17 cellular contexts compared by ENCODE assay signal in genomic region chr4:126939401-126939800, GRCh38.
DNase-seq lines count a peak whose midpoint lies in the region; TF ChIP-seq lines count a peak whose summit lies in the region.
"Had no signal": no experiment of that assay in that cellular context is flagged by ENCODE, and none has a peak within 500 bp of the region (broad histone marks: within the 10 kb centered on the region; RNA-seq: fewer than 3 reads in every experiment).

No MANE protein-coding gene starts in this region.

- no peaks in the 10 kb centered on the region for H3K27me3 ChIP-seq in SK-N-SH (ENCODE audit: insufficient read depth)
- H3K27me3 ChIP-seq in CD8-positive, alpha-beta memory T cell (ENCODE audit: insufficient read depth, low read length, poor library complexity, severe bottlenecking), result no peaks in the 10 kb centered on the region
- H3K27me3 ChIP-seq in testis, result no peaks in the 10 kb centered on the region

- H3K4me3 ChIP-seq in SK-N-SH (ENCODE audit: low read depth in 2 of 2, low read length in 1 of 2) (no peak overlapping the region), fibroblast of pulmonary artery (replicated peaks; ENCODE audit: low read depth, low read length) (no peak overlapping the region), testis (no peak overlapping the region)
- H3K4me3 ChIP-seq in CD8-positive, alpha-beta memory T cell (ENCODE audit: low read length), result no peak overlapping the region

- no peaks in the 10 kb centered on the region for H3K27me3 Mint-ChIP-seq in CD8-positive, alpha-beta memory T cell
- H3K27me3 Mint-ChIP-seq: activated naive CD8-positive, alpha-beta T cell treated with anti-CD3 and anti-CD28 coated beads, Interleukin-2, amount 50 U/mL, for 24 hours; naive B cell had no signal

- CTCF ChIA-PET in SK-N-SH (lab: Yijun Ruan, JAX), result no interaction called here
- CTCF ChIA-PET in CD8-positive, alpha-beta memory T cell (lab: Charles Lee), result no interaction called here

- H3K4me2 ChIP-seq in SK-N-SH, result peak overlapping the region; percentile 14; the same call in 1 of the 2 replicates

- H3K9me3 Mint-ChIP-seq in CD8-positive, alpha-beta memory T cell, result peaks cover 3 to 12% (median 8%) of the 10 kb centered on the region in 5 donors
- H3K9me3 Mint-ChIP-seq: activated naive CD8-positive, alpha-beta T cell treated with anti-CD3 and anti-CD28 coated beads, Interleukin-2, amount 50 U/mL, for 24 hours had no signal

- H3K4me3 Mint-ChIP-seq in CD8-positive, alpha-beta memory T cell, result no peak overlapping the region
- H3K4me3 Mint-ChIP-seq: activated naive CD8-positive, alpha-beta T cell treated with anti-CD3 and anti-CD28 coated beads, Interleukin-2, amount 50 U/mL, for 24 hours; CD8-positive, alpha-beta T cell; naive B cell; stimulated activated effector memory CD8-positive, alpha-beta T cell treated with anti-CD3 and anti-CD28 coated beads, Interleukin-12 subunit alpha, Interleukin-12 subunit beta, amount 100 ng/mL, for 72 hours had no signal

- H3K27ac Mint-ChIP-seq in CD8-positive, alpha-beta memory T cell, result no peak overlapping the region
- H3K27ac Mint-ChIP-seq: activated naive CD8-positive, alpha-beta T cell treated with anti-CD3 and anti-CD28 coated beads, Interleukin-2, amount 50 U/mL, for 24 hours; CD8-positive, alpha-beta T cell; naive B cell; stimulated activated effector memory CD8-positive, alpha-beta T cell treated with anti-CD3 and anti-CD28 coated beads, Interleukin-12 subunit alpha, Interleukin-12 subunit beta, amount 100 ng/mL, for 72 hours had no signal

- no peaks in the 10 kb centered on the region for H3K4me1 Mint-ChIP-seq in CD8-positive, alpha-beta memory T cell
- H3K4me1 Mint-ChIP-seq: activated naive CD8-positive, alpha-beta T cell treated with anti-CD3 and anti-CD28 coated beads, Interleukin-2, amount 50 U/mL, for 24 hours; naive B cell; stimulated activated effector memory CD8-positive, alpha-beta T cell treated with anti-CD3 and anti-CD28 coated beads, Interleukin-12 subunit alpha, Interleukin-12 subunit beta, amount 100 ng/mL, for 72 hours had no signal

- 32% methylated on average over 2 of the region's 2 CpGs for WGBS in SK-N-SH (ENCODE audit: low lambda C conversion rate)
- 81 to 82% methylated on average over 2 of the region's 2 CpGs for WGBS in testis, 2 donors

- peak overlapping the region; percentile 37; the same call in 1 of the 2 replicates for H3K9ac ChIP-seq in SK-N-SH

- no peaks in the 10 kb centered on the region for H3K9me2 ChIP-seq in SK-N-SH

- TF ChIP-seq EP300 in SK-N-SH (IDR thresholded peaks at IDR 0.05; ENCODE audit: borderline replicate concordance in 1 of 2, low read depth in 1 of 2, low read length in 1 of 2), result 0 out of 4 replicates have a peak, but pooled peaks of 1 of the 2 experiments have one; percentile 17

- H3K27ac ChIP-seq in SK-N-SH (ENCODE audit: low read depth in 2 of 2, low read length in 1 of 2), result peak overlapping the region; percentile 53 to 83
- no peak overlapping the region for H3K27ac ChIP-seq in CD8-positive, alpha-beta memory T cell (ENCODE audit: low read depth, low read length)
- H3K27ac ChIP-seq in testis, result no peak overlapping the region

- H4K20me1 ChIP-seq in SK-N-SH (ENCODE audit: insufficient read depth), result no peaks in the 10 kb centered on the region

- H3K79me2 ChIP-seq in SK-N-SH (ENCODE audit: insufficient read depth), result no peaks in the 10 kb centered on the region

- H3K4me1 ChIP-seq in SK-N-SH (ENCODE audit: control insufficient read depth in 1 of 2, insufficient read depth in 2 of 2, low read depth in 1 of 2, low read length in 1 of 2), result peaks cover 0 to 10% of the 10 kb centered on the region in 2 experiments; a peak in 2 of 4 replicates
- no peaks in the 10 kb centered on the region for H3K4me1 ChIP-seq in CD8-positive, alpha-beta memory T cell (ENCODE audit: insufficient read depth, low read length)
- H3K4me1 ChIP-seq in testis, result no peaks in the 10 kb centered on the region

- H3K9me3 ChIP-seq in SK-N-SH, result no peaks in the 10 kb centered on the region
- H3K9me3 ChIP-seq in CD8-positive, alpha-beta memory T cell (ENCODE audit: low read length), result no peaks in the 10 kb centered on the region
- no peaks in the 10 kb centered on the region for H3K9me3 ChIP-seq in testis

- TF ChIP-seq CTCF in SK-N-SH (IDR thresholded peaks at IDR 0.05) (no peak), fibroblast of pulmonary artery (IDR thresholded peaks at IDR 0.05; ENCODE audit: low read length, missing control alignments) (no peak), testis (IDR thresholded peaks at IDR 0.05) (no peak)

- DNase-seq in GM04503 (ENCODE audit: low read depth) (peak; percentile 50), SK-N-SH (no peak), fibroblast of pulmonary artery (ENCODE audit: low read depth) (peak; percentile 48), renal cortical epithelial cell (ENCODE audit: low read depth) (peak; percentile 60), NCI-H446 (lab: John Stamatoyannopoulos, UW) (no peak), epidermal melanocyte (ENCODE audit: insufficient read length, low spot score) (no peak), testis (no peak)
- no peak for DNase-seq in CD8-positive, alpha-beta memory T cell
- DNase-seq: activated CD4-positive, alpha-beta T cell treated with anti-CD3 and anti-CD28 coated beads for 1 hour; activated naive CD8-positive, alpha-beta T cell treated with anti-CD3 and anti-CD28 coated beads, Interleukin-2, amount 50 U/mL, for 24 hours; CD8-positive, alpha-beta T cell; left cardiac atrium; naive B cell; NCI-H1105; stimulated activated CD4-positive, alpha-beta T cell treated with anti-CD3 and anti-CD28 coated beads, Interleukin-4, amount 100 ng/mL, for 1 hour; T-helper 1 cell had no signal

- peak overlapping the region; percentile 91; the same call in 1 of the 2 replicates for H2AFZ ChIP-seq in SK-N-SH (ENCODE audit: low read depth)

- no peaks in the 10 kb centered on the region for H3K36me3 Mint-ChIP-seq in CD8-positive, alpha-beta memory T cell
- H3K36me3 Mint-ChIP-seq: CD8-positive, alpha-beta T cell; naive B cell; stimulated activated effector memory CD8-positive, alpha-beta T cell treated with anti-CD3 and anti-CD28 coated beads, Interleukin-12 subunit alpha, Interleukin-12 subunit beta, amount 100 ng/mL, for 72 hours had no signal

- POLR2A ChIA-PET in SK-N-SH (lab: Yijun Ruan, JAX), result no interaction called here
- POLR2A ChIA-PET in CD8-positive, alpha-beta memory T cell (lab: Charles Lee), result no interaction called here

- no peak for TF ChIP-seq POLR2A in testis (IDR thresholded peaks at IDR 0.05)

- H3F3A ChIP-seq in SK-N-SH (replicated peaks; ENCODE audit: insufficient read depth), result peaks cover 15% of the 10 kb centered on the region

- H3K36me3 ChIP-seq in SK-N-SH (replicated peaks in 1 of 2; ENCODE audit: control insufficient read depth in 1 of 2, insufficient read depth in 2 of 2, low read length in 1 of 2), result no peaks in the 10 kb centered on the region
- no peaks in the 10 kb centered on the region for H3K36me3 ChIP-seq in CD8-positive, alpha-beta memory T cell (ENCODE audit: insufficient read depth, low read length)
- H3K36me3 ChIP-seq in testis (ENCODE audit: low read depth, missing control alignments), result no peaks in the 10 kb centered on the region

- intact Hi-C loops in testis (cut with DNase I; ENCODE audit: low total_unique reads), result no loop called here

- no peak for TF ChIP-seq RAD21 in SK-N-SH (IDR thresholded peaks at IDR 0.05; ENCODE audit: low read length)

TF ChIP-seq in SK-N-SH, 30 proteins besides CTCF, POLR2A, EP300 and RAD21 (continues in another document):
- TF ChIP-seq JUND (IDR thresholded peaks at IDR 0.05) (peak; percentile 57), RXRA (IDR thresholded peaks at IDR 0.05; ENCODE audit: borderline replicate concordance, low read depth) (no peak), EZH2phosphoT487 (IDR thresholded peaks at IDR 0.05; ENCODE audit: borderline replicate concordance, low read depth) (no peak), TEAD4 (IDR thresholded peaks at IDR 0.05; ENCODE audit: borderline replicate concordance, insufficient read depth) (no peak), YY1 (IDR thresholded peaks at IDR 0.05; ENCODE audit: low read depth) (no peak), POLR2AphosphoS5 (IDR thresholded peaks at IDR 0.05; ENCODE audit: low read depth, low read length) (no peak), GABPA (IDR thresholded peaks at IDR 0.05; ENCODE audit: low read depth) (no peak), FOSL2 (IDR thresholded peaks at IDR 0.05; ENCODE audit: borderline replicate concordance, low read depth) (peak; percentile 68; the same call in 1 of the 2 replicates), CHD2 (IDR thresholded peaks at IDR 0.05; ENCODE audit: low read length, partially characterized antibody) (no peak), ELF1 (IDR thresholded peaks at IDR 0.05) (no peak), MEF2A (IDR thresholded peaks at IDR 0.05; ENCODE audit: borderline replicate concordance, low read depth) (peak; percentile 82), RCOR1 (IDR thresholded peaks at IDR 0.05; ENCODE audit: low read length) (no peak), TCF12 (IDR thresholded peaks at IDR 0.05) (peak; percentile 62), NRF1 (IDR thresholded peaks at IDR 0.05; ENCODE audit: low read depth, low read length) (no peak), FOXJ3 (CRISPR knock-in tag; IDR thresholded peaks at IDR 0.05) (no peak)
- TF ChIP-seq, protein P1, sequence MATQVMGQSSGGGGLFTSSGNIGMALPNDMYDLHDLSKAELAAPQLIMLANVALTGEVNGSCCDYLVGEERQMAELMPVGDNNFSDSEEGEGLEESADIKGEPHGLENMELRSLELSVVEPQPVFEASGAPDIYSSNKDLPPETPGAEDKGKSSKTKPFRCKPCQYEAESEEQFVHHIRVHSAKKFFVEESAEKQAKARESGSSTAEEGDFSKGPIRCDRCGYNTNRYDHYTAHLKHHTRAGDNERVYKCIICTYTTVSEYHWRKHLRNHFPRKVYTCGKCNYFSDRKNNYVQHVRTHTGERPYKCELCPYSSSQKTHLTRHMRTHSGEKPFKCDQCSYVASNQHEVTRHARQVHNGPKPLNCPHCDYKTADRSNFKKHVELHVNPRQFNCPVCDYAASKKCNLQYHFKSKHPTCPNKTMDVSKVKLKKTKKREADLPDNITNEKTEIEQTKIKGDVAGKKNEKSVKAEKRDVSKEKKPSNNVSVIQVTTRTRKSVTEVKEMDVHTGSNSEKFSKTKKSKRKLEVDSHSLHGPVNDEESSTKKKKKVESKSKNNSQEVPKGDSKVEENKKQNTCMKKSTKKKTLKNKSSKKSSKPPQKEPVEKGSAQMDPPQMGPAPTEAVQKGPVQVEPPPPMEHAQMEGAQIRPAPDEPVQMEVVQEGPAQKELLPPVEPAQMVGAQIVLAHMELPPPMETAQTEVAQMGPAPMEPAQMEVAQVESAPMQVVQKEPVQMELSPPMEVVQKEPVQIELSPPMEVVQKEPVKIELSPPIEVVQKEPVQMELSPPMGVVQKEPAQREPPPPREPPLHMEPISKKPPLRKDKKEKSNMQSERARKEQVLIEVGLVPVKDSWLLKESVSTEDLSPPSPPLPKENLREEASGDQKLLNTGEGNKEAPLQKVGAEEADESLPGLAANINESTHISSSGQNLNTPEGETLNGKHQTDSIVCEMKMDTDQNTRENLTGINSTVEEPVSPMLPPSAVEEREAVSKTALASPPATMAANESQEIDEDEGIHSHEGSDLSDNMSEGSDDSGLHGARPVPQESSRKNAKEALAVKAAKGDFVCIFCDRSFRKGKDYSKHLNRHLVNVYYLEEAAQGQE (IDR thresholded peaks at IDR 0.05; ENCODE audit: low read depth, low read length), result no peak

Comparison
In these comparisons a context has a peak if more than half of its experiments do, and no peak if none do; other contexts are left out.
1. DNase-seq: peak in GM04503 (single experiment), fibroblast of pulmonary artery (single experiment) and renal cortical epithelial cell (single experiment); none in SK-N-SH (single experiment), NCI-H446 (0 of 2), CD8-positive, alpha-beta memory T cell (0 of 5), epidermal melanocyte (single experiment) and testis (single experiment).
2. H3K27ac ChIP-seq: peak in SK-N-SH (2 of 2); none in CD8-positive, alpha-beta memory T cell (single experiment) and testis (0 of 2).